9 cellular contexts compared by ENCODE assay signal in the genomic region with DNA sequence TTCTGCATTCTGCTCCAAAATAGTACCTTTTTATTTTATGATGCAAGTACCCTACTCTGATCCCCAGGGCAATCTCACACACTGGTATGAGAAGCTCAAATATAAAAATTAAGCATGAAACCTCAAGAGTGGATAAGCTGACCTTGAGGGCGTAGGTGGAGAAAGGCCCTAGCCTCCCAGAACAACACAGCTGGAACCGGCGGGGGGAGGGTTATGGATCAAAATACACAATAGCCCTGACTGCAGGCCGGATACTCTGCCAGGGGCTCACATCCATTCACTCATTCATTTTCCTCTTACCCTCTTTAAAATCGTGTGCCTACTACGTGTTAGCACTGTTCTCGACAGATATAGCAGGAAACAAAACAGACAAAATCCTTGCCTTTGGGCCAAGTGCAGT. TPM values are rescaled to one million over a fixed set of nuclear protein-coding genes. Genes with fewer than 3 reads are reported as not detected.
DNase-seq lines count a peak whose midpoint lies in the region; ATAC-seq and TF ChIP-seq lines count a peak whose summit lies in the region.
"Had no signal": no experiment of that assay in that cellular context is flagged by ENCODE, and none has a peak within 500 bp of the region (broad histone marks: within the 10 kb centered on the region; RNA-seq: fewer than 3 reads in every experiment).

No MANE protein-coding gene starts in this region.

- H3K27ac ChIP-seq in heart left ventricle (peak overlapping the region; percentile 27 to 91 (median 83)), caudate nucleus (ENCODE audit: low read depth, low read length) (peak overlapping the region; percentile 58), mesodermal cell (ENCODE audit: low read depth, low read length, severe bottlenecking) (peak overlapping the region; percentile 95), aorta (ENCODE audit: low read depth in 1 of 2, low read length in 2 of 2) (peak overlapping the region; percentile 20 to 75), foreskin keratinocyte (no peak overlapping the region)

- intact Hi-C loops in heart left ventricle (cut with DNase I) = loop anchor here in 2 of 10 donors (5.0 kb wide), 1 partner anchor 41 kb away; no protein-coding TSS in a partner anchor
- intact Hi-C loops in Right ventricle myocardium superior (cut with DNase I) = no loop called here
- intact Hi-C loops in aorta (cut with DNase I) = no loop called here

- H3K36me3 ChIP-seq in heart left ventricle = no peaks in the 10 kb centered on the region
- H3K36me3 ChIP-seq in mesodermal cell (ENCODE audit: control insufficient read depth, insufficient read depth, low read length) = peaks cover 18% of the 10 kb centered on the region
- H3K36me3 ChIP-seq in aorta (ENCODE audit: control insufficient read depth in 1 of 2, insufficient read depth in 2 of 2, low read length in 1 of 2) = no peaks in the 10 kb centered on the region

- ATAC-seq in heart left ventricle (peak in 2 of 4 donors; percentile 17 to 22), Right ventricle myocardium superior (ENCODE audit: poor library complexity) (no peak), aorta (ENCODE audit: low FRiP score) (no peak), foreskin keratinocyte (no peak)

- H3K27me3 ChIP-seq in heart left ventricle (no peaks in the 10 kb centered on the region), aorta (ENCODE audit: control insufficient read depth in 1 of 2, insufficient read depth in 2 of 2, low read length in 1 of 2) (no peaks in the 10 kb centered on the region), foreskin keratinocyte (no peaks in the 10 kb centered on the region)

- no peaks in the 10 kb centered on the region for H3K9me3 ChIP-seq in heart left ventricle
- no peaks in the 10 kb centered on the region for H3K9me3 ChIP-seq in mesodermal cell (ENCODE audit: control insufficient read depth, low read length)
- H3K9me3 ChIP-seq in aorta (ENCODE audit: control insufficient read depth, low read length) = no peaks in the 10 kb centered on the region

- H3K4me3 ChIP-seq in heart left ventricle (no peak overlapping the region), mesodermal cell (ENCODE audit: extremely low read depth, insufficient read depth, low read length, poor library complexity, severe bottlenecking) (no peak overlapping the region), aorta (ENCODE audit: low read length in 2 of 2) (no peak overlapping the region)

- TF ChIP-seq POLR2A in heart left ventricle (IDR thresholded peaks at IDR 0.05) = no peak

- DNase-seq in heart left ventricle = peak in 3 of 5 donors; percentile 70 to 76 (median 73)
- DNase-seq in Right ventricle myocardium superior = no peak
- DNase-seq in caudate nucleus (lab: John Stamatoyannopoulos, UW) = no peak
- DNase-seq in aorta = no peak
- no peak for DNase-seq in foreskin keratinocyte
- DNase-seq in NCI-H2171 treated with DMSO at 0.1 percent for 48 hours (lab: John Stamatoyannopoulos, UW) = no peak
- no peak for DNase-seq in putamen (ENCODE audit: low spot score)
- DNase-seq: NCI-H774 had no signal

- TF ChIP-seq CTCF in heart left ventricle (IDR thresholded peaks at IDR 0.05) (no peak), foreskin keratinocyte (conservative IDR thresholded peaks at IDR 0.05) (no peak)

- peaks cover 12 to 99% (median 85%) of the 10 kb centered on the region in 12 donors for H3K4me1 ChIP-seq in heart left ventricle
- peaks cover 97% of the 10 kb centered on the region for H3K4me1 ChIP-seq in mesodermal cell (ENCODE audit: control insufficient read depth, insufficient read depth, low read length, poor library complexity, severe bottlenecking)
- peaks cover 5 to 9% of the 10 kb centered on the region in 2 donors for H3K4me1 ChIP-seq in aorta (ENCODE audit: control insufficient read depth in 1 of 2, insufficient read depth in 2 of 2, low read length in 2 of 2)
- H3K4me1 ChIP-seq in foreskin keratinocyte = peaks cover 26% of the 10 kb centered on the region

- WGBS in heart left ventricle, 4 donors = 17 to 44% (median 30%) methylated on average over 7 of the region's 7 CpGs
- 23 to 34% methylated on average over 5 to 6 of the region's 7 CpGs for WGBS in mesodermal cell (ENCODE audit: insufficient coverage in 2 of 2), 2 experiments
- WGBS in aorta, 2 donors = 6 to 8% methylated on average over 7 of the region's 7 CpGs

RNA-seq across cellular contexts. Expression of a gene that starts 32.8 kb away (rescaled TPM):
- total RNA-seq in heart left ventricle (100 to 1,000 TPM in 1 of 9 donors, 10 to 100 TPM in 8; 37.3 to 140 (median 59.4) TPM), Right ventricle myocardium superior (45.3 TPM), aorta (100 to 1,000 TPM; 135 to 155 TPM), foreskin keratinocyte (51.1 and 63.5 TPM in 2 replicates)
- polyA plus RNA-seq in heart left ventricle (10 to 100 TPM; 38.4 to 61.3 TPM), aorta (100 to 1,000 TPM in 1 of 2 donors, 10 to 100 TPM in 1; 12.1 to 112 TPM), foreskin keratinocyte (28.0 and 34.0 TPM in 2 replicates)
- 279 TPM for polyA plus RNA-seq in mesodermal cell (2013, experiment 1 of 2)
- polyA plus RNA-seq in mesodermal cell (2013, experiment 2 of 2) = 263 TPM

Comparison
In these comparisons a context has a peak if more than half of its experiments do, and no peak if none do; other contexts are left out.
1. DNase-seq: peak in heart left ventricle (3 of 5); none in Right ventricle myocardium superior (single experiment), caudate nucleus (0 of 61), aorta (0 of 2), foreskin keratinocyte (0 of 2), NCI-H2171 treated with DMSO at 0.1 percent for 48 hours (single experiment) and putamen (single experiment).